In genomic region chr2:95583545-95583944, GRCh38 we compare ENCODE assay signal across 11 cellular contexts. TPM values are rescaled to one million over a fixed set of nuclear protein-coding genes. Genes with fewer than 3 reads are reported as not detected.
"Had no signal": no experiment of that assay in that cellular context is flagged by ENCODE, and none has a peak within 500 bp of the region (broad histone marks: within the 10 kb centered on the region; RNA-seq: fewer than 3 reads in every experiment).

No MANE protein-coding gene starts in this region.

RNA-seq across cellular contexts. Expression of gene TRIM43, which starts 8.3 kb away (rescaled TPM):
- total RNA-seq: activated B cell treated with CpG ODN at 0.5 μM for 24 hours; activated CD4-positive, alpha-beta memory T cell treated with anti-CD3 and anti-CD28 coated beads for 36 hours; activated CD4-positive, alpha-beta T cell treated with anti-CD3 and anti-CD28 coated beads for 36 hours; activated CD4-positive, alpha-beta T cell treated with anti-CD3 and anti-CD28 coated beads, Interleukin-2, amount 10 ng/mL, durations not matched to agents 24 days and 14 days; activated CD4-positive, alpha-beta T cell treated with anti-CD3 and anti-CD28 coated beads, Interleukin-2, amount 10 ng/mL, durations not matched to agents 7 days and 5 days; activated CD8-positive, alpha-beta memory T cell treated with anti-CD3 and anti-CD28 coated beads for 36 hours; activated CD8-positive, alpha-beta T cell treated with anti-CD3 and anti-CD28 coated beads for 36 hours; activated CD8-positive, alpha-beta T cell treated with anti-CD3 and anti-CD28 coated beads, Interleukin-2, amount 10 ng/mL, durations not matched to agents 7 days and 5 days; T-helper 1 cell treated with Interleukin-12 subunit alpha and Interleukin-12 subunit beta and Interleukin-4 antibody, amounts not matched to agents 30 ng/mL and 1 ng/mL, for 36 hours; T-helper 17 cell; WTC11 had no signal
